ENCODE assay signal across 10 cellular contexts in the genomic region with DNA sequence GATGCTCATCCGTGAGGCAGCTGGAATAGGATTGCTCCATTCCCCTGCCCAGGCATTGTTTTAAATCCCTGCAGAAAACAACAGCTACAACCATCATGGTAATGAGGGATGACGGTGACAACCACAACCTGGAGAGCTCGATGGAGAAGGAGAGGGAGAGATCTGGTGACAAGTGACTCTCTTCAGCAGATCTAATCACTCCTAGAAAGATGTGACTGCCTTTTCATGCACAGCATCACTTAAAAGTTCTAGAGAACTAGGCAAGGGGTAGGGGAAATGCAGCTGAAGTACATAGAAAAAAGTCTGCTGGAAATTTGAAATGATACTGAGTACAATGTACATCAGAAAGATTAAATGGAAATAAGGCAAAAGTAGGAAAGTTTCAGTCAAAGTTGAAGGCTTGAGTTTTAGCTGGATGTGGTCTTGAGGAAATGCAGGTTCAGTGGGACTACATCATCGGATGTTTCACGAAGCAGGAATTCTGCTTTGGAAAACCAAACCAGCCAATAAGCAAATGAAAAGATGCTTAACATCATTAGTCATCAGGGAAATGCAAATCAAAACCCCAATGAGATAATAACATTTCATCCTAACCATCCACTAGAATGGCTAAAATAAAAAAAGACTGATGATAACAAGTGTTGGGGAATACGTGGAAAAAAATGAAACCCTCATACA. TPM values are rescaled to one million over a fixed set of nuclear protein-coding genes. Genes with fewer than 3 reads are reported as not detected.
DNase-seq lines count a peak whose midpoint lies in the region; ATAC-seq, FAIRE-seq and TF ChIP-seq lines count a peak whose summit lies in the region.
"Had no signal": no experiment of that assay in that cellular context is flagged by ENCODE, and none has a peak within 500 bp of the region (broad histone marks: within the 10 kb centered on the region; RNA-seq: fewer than 3 reads in every experiment).

No MANE protein-coding gene starts in this region.

- intact Hi-C loops in kidney (cut with DNase I), result no loop called here

- H3K9me3 ChIP-seq in Karpas-422 (ENCODE audit: low read length) (no peaks in the 10 kb centered on the region), osteoblast (ENCODE audit: low read depth, low read length) (no peaks in the 10 kb centered on the region), kidney (ENCODE audit: control insufficient read depth in 1 of 2, low read length in 2 of 2) (no peaks in the 10 kb centered on the region)

- H3K9ac ChIP-seq in Karpas-422 (ENCODE audit: low read length) (peak overlapping the region; percentile 62), kidney (ENCODE audit: low read length in 2 of 2) (no peak overlapping the region)

- H3K4me3 Mint-ChIP-seq in activated naive CD8-positive, alpha-beta T cell treated with anti-CD3 and anti-CD28 coated beads, Interleukin-2, amount 10 ng/mL, durations not matched to agents 7 days and 5 days, result peak overlapping the region; percentile 17
- H3K4me3 Mint-ChIP-seq: nephron had no signal

- no peaks in the 10 kb centered on the region for H3K9me2 ChIP-seq in Karpas-422 (replicated peaks; ENCODE audit: insufficient read depth, low read length)

- no peak for ATAC-seq in activated naive CD8-positive, alpha-beta T cell treated with anti-CD3 and anti-CD28 coated beads, Interleukin-2, amount 10 ng/mL, durations not matched to agents 7 days and 5 days (ENCODE audit: low read depth)

- POLR2A ChIA-PET in activated naive CD8-positive, alpha-beta T cell treated with anti-CD3 and anti-CD28 coated beads, Interleukin-2, amount 10 ng/mL, durations not matched to agents 7 days and 5 days (lab: Charles Lee), result interaction anchor here (1.3 kb wide), 2 partner anchors 38 to 180 kb away, joined by 3 read pairs; no protein-coding TSS in a partner anchor

- H2AFZ ChIP-seq in Karpas-422 (ENCODE audit: low read length) (peak overlapping the region; percentile 45), osteoblast (ENCODE audit: low read length) (peak overlapping the region; percentile 15)

- peak; percentile 54 for DNase-seq in Daoy (ENCODE audit: low read depth)
- DNase-seq in Karpas-422, result peak; percentile 69
- DNase-seq in activated naive CD8-positive, alpha-beta T cell treated with anti-CD3 and anti-CD28 coated beads, Interleukin-2, amount 10 ng/mL, durations not matched to agents 7 days and 5 days, result no peak
- peak; percentile 84 for DNase-seq in osteoblast (ENCODE audit: insufficient read length, low spot score, missing footprints)
- no peak for DNase-seq in kidney
- DNase-seq in activated CD8-positive, alpha-beta memory T cell treated with anti-CD3 and anti-CD28 coated beads, Interleukin-2, amount 50 U/mL, for 4 hours, result no peak
- no peak for DNase-seq in NCI-H2171 treated with DMSO at 0.1 percent for 48 hours (lab: John Stamatoyannopoulos, UW)
- DNase-seq: NCI-H524 had no signal

- H3K27ac ChIP-seq in Karpas-422 (ENCODE audit: low read length) (peak overlapping the region; percentile 85), osteoblast (ENCODE audit: low read depth, low read length) (no peak overlapping the region), kidney (ENCODE audit: low read depth in 2 of 2, low read length in 2 of 2) (no peak overlapping the region)

- no peaks in the 10 kb centered on the region for H3K27me3 Mint-ChIP-seq in activated naive CD8-positive, alpha-beta T cell treated with anti-CD3 and anti-CD28 coated beads, Interleukin-2, amount 10 ng/mL, durations not matched to agents 7 days and 5 days

- peaks cover 38% of the 10 kb centered on the region for H3K4me1 Mint-ChIP-seq in activated naive CD8-positive, alpha-beta T cell treated with anti-CD3 and anti-CD28 coated beads, Interleukin-2, amount 10 ng/mL, durations not matched to agents 7 days and 5 days
- H3K4me1 Mint-ChIP-seq: nephron had no signal

- H3K79me2 ChIP-seq in Karpas-422 (ENCODE audit: low read length) (no peaks in the 10 kb centered on the region), osteoblast (ENCODE audit: insufficient read depth, low read length) (no peaks in the 10 kb centered on the region)

- H3K36me3 Mint-ChIP-seq in activated naive CD8-positive, alpha-beta T cell treated with anti-CD3 and anti-CD28 coated beads, Interleukin-2, amount 10 ng/mL, durations not matched to agents 7 days and 5 days, result no peaks in the 10 kb centered on the region

- no peaks in the 10 kb centered on the region for H4K20me1 ChIP-seq in Karpas-422 (ENCODE audit: insufficient read depth, low read depth, low read length)
- no peaks in the 10 kb centered on the region for H4K20me1 ChIP-seq in osteoblast (ENCODE audit: insufficient read depth, low read length)

- peak overlapping the region; percentile 71 for H3K27ac Mint-ChIP-seq in activated naive CD8-positive, alpha-beta T cell treated with anti-CD3 and anti-CD28 coated beads, Interleukin-2, amount 10 ng/mL, durations not matched to agents 7 days and 5 days
- H3K27ac Mint-ChIP-seq: nephron had no signal

- H3K4me2 ChIP-seq in Karpas-422 (ENCODE audit: low read depth, low read length, poor library complexity, severe bottlenecking) (peak overlapping the region; percentile 64), osteoblast (ENCODE audit: insufficient read depth, low read length) (no peak overlapping the region)

- H3K36me3 ChIP-seq in Karpas-422 (ENCODE audit: insufficient read depth, low read length), result no peaks in the 10 kb centered on the region
- no peaks in the 10 kb centered on the region for H3K36me3 ChIP-seq in osteoblast (ENCODE audit: insufficient read depth, low read length)
- H3K36me3 ChIP-seq in kidney (ENCODE audit: control insufficient read depth in 1 of 2, insufficient read depth in 2 of 2, low read length in 2 of 2), result no peaks in the 10 kb centered on the region

- H3K9me3 Mint-ChIP-seq in activated naive CD8-positive, alpha-beta T cell treated with anti-CD3 and anti-CD28 coated beads, Interleukin-2, amount 10 ng/mL, durations not matched to agents 7 days and 5 days, result no peaks in the 10 kb centered on the region
- H3K9me3 Mint-ChIP-seq: nephron had no signal

- H3K27me3 ChIP-seq in Karpas-422 (ENCODE audit: low read length) (no peaks in the 10 kb centered on the region), osteoblast (ENCODE audit: insufficient read depth, low read length) (peaks cover 2% of the 10 kb centered on the region)

- H3K4me3 ChIP-seq in Karpas-422 (ENCODE audit: low read length), result peak overlapping the region; percentile 18
- H3K4me3 ChIP-seq in osteoblast (ENCODE audit: insufficient read depth, low read length), result no peak overlapping the region
- H3K4me3 ChIP-seq in kidney (ENCODE audit: low read length in 2 of 2), result no peak overlapping the region

- no peak for FAIRE-seq in kidney (lab: Jason Lieb, UNC)
- FAIRE-seq: endothelial cell of umbilical vein had no signal

- no peak for TF ChIP-seq CTCF in osteoblast (IDR thresholded peaks at IDR 0.05; ENCODE audit: extremely low read depth, low read depth, low read length)
- TF ChIP-seq CTCF in kidney (IDR thresholded peaks at IDR 0.05; ENCODE audit: borderline replicate concordance, extremely low read depth, insufficient read depth), result no peak

- peaks cover 45% of the 10 kb centered on the region for H3K4me1 ChIP-seq in Karpas-422 (ENCODE audit: low read length)
- no peaks in the 10 kb centered on the region for H3K4me1 ChIP-seq in osteoblast (ENCODE audit: insufficient read depth, low read length)
- H3K4me1 ChIP-seq in kidney (ENCODE audit: control insufficient read depth in 1 of 2, insufficient read depth in 1 of 2, low read depth in 1 of 2, low read length in 2 of 2), result no peaks in the 10 kb centered on the region

RNA-seq across cellular contexts. Expression of gene ARHGAP25, which starts 6.8 kb away (rescaled TPM):
- total RNA-seq in Daoy (2014; rRNA removed; shearing (Covaris generic)), result 0.51 and 1.7 TPM in 2 replicates
- 172 and 213 TPM in 2 replicates for total RNA-seq in Karpas-422 (2014; rRNA removed; shearing (Covaris generic); ENCODE audit: low replicate concordance)
- 100 to 1,000 TPM; 109 to 117 TPM for total RNA-seq in activated naive CD8-positive, alpha-beta T cell treated with anti-CD3 and anti-CD28 coated beads, Interleukin-2, amount 10 ng/mL, durations not matched to agents 7 days and 5 days
- under 0.01 and 0.29 TPM in 2 replicates for total RNA-seq in osteoblast
- 20.4 TPM for total RNA-seq in kidney
- polyA plus RNA-seq in kidney (ENCODE audit: insufficient read depth, low read depth, low replicate concordance), result 6.3 TPM

Comparison
In these comparisons a context has a peak if more than half of its experiments do, and no peak if none do; other contexts are left out.
1. DNase-seq: peak in Daoy (single experiment), Karpas-422 (single experiment) and osteoblast (single experiment); none in activated naive CD8-positive, alpha-beta T cell treated with anti-CD3 and anti-CD28 coated beads, Interleukin-2, amount 10 ng/mL, durations not matched to agents 7 days and 5 days (single experiment), kidney (single experiment), activated CD8-positive, alpha-beta memory T cell treated with anti-CD3 and anti-CD28 coated beads, Interleukin-2, amount 50 U/mL, for 4 hours (single experiment) and NCI-H2171 treated with DMSO at 0.1 percent for 48 hours (single experiment).